Comparison of ENCODE assay signal across 26 cellular contexts in the genomic region with DNA sequence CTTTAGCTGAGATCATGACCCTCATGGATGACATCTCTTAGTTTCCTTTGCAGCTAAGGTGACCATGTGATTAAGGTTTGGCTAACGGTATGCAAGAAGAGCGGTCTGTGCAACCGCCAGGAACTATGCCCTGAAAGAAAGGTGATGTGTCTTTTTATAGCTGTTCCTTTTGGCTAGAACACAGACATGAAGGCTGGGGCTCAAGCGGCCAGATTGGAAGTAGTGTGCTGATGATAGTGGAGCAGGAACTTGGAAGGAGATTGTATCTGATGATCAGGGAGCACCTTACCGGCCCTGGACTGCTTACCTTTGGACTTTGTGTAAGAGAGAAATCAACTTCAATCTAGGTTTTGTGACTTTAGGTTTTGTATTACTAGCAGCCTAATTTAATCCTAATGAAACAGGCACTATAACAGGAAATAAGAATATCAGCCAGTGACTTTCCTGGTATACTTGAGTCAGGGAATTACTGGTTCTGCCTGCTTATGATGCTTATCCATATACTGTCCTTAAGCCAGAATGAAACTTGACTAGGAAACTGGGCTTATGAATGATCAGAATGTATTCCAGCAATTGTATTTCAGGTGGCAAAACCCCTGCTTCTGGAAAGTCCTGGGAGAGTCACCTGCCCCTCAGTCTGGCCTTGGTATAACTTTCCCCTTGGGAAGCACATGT.
"Had no signal": no experiment of that assay in that cellular context is flagged by ENCODE, and none has a peak within 500 bp of the region (broad histone marks: within the 10 kb centered on the region; RNA-seq: fewer than 3 reads in every experiment).

No MANE protein-coding gene starts in this region.

- ATAC-seq: activated naive CD8-positive, alpha-beta T cell treated with anti-CD3 and anti-CD28 coated beads, Interleukin-2, amount 50 U/mL, for 24 hours; activated T-cell treated with anti-CD3 and anti-CD28 coated beads, Interleukin-2, amount 50 U/mL, for 4 hours; body of pancreas; gastroesophageal sphincter; left lobe of liver; stimulated activated naive CD8-positive, alpha-beta T cell treated with anti-CD3 and anti-CD28 coated beads, Interleukin-15, Interleukin-2, amounts not matched to agents 100 U/mL and 50 U/mL, for 24 hours; upper lobe of right lung had no signal

- FAIRE-seq: colon, endothelial cell of umbilical vein, keratinocyte had no signal

- DNase-seq: activated CD4-positive, alpha-beta T cell treated with anti-CD3 and anti-CD28 coated beads, Interleukin-2, amount 50 U/mL, for 4 hours; activated CD8-positive, alpha-beta memory T cell treated with anti-CD3 and anti-CD28 coated beads, Interleukin-2, amount 50 U/mL, for 48 hours; activated effector memory CD4-positive, alpha-beta T cell treated with Interleukin-2 at 50 U/mL for 16 hours; activated naive CD4-positive, alpha-beta T cell treated with anti-CD3 and anti-CD28 coated beads, Interleukin-2, amount 10 ng/mL, durations not matched to agents 7 days and 5 days; activated naive CD8-positive, alpha-beta T cell treated with anti-CD3 and anti-CD28 coated beads, Interleukin-2, amount 50 U/mL, for 24 hours; activated T-cell treated with anti-CD3 and anti-CD28 coated beads, Interleukin-2, amount 50 U/mL, for 4 hours; anterior cingulate cortex; body of pancreas; effector memory CD4-positive, alpha-beta T cell; esophagus squamous epithelium; head of caudate nucleus; nucleus accumbens; stimulated activated CD4-positive, alpha-beta T cell treated with anti-CD3 and anti-CD28 coated beads, Interleukin-4, amount 100 ng/mL, for 24 hours; stimulated activated naive CD8-positive, alpha-beta T cell treated with anti-CD3 and anti-CD28 coated beads, Interleukin-15, Interleukin-2, amounts not matched to agents 100 U/mL and 50 U/mL, for 24 hours; T-helper 9 cell; thyroid gland; upper lobe of right lung had no signal

- H3K27me3 ChIP-seq: body of pancreas, cardiac muscle cell, esophagus squamous epithelium, gastroesophageal sphincter, thyroid gland, upper lobe of right lung had no signal

- H3K27ac ChIP-seq: body of pancreas, cardiac muscle cell, esophagus squamous epithelium, gastroesophageal sphincter, parathyroid adenoma, thyroid gland, upper lobe of right lung had no signal

- H3K27me3 Mint-ChIP-seq: activated naive CD4-positive, alpha-beta T cell treated with anti-CD3 and anti-CD28 coated beads, Interleukin-2, amount 10 ng/mL, durations not matched to agents 7 days and 5 days had no signal

- H3K4me3 ChIP-seq: body of pancreas, cardiac muscle cell, esophagus squamous epithelium, gastroesophageal sphincter, thyroid gland, upper lobe of right lung had no signal

- H3K9me3 Mint-ChIP-seq: activated naive CD4-positive, alpha-beta T cell treated with anti-CD3 and anti-CD28 coated beads, Interleukin-2, amount 10 ng/mL, durations not matched to agents 7 days and 5 days; activated naive CD8-positive, alpha-beta T cell treated with anti-CD3 and anti-CD28 coated beads, Interleukin-2, amount 50 U/mL, for 24 hours; activated T-cell treated with anti-CD3 and anti-CD28 coated beads, Interleukin-2, amount 50 U/mL, for 4 hours; nephron had no signal

- H3K4me1 ChIP-seq: body of pancreas, esophagus squamous epithelium, gastroesophageal sphincter, parathyroid adenoma, thyroid gland, upper lobe of right lung had no signal

- H3K4me1 Mint-ChIP-seq: activated naive CD4-positive, alpha-beta T cell treated with anti-CD3 and anti-CD28 coated beads, Interleukin-2, amount 10 ng/mL, durations not matched to agents 7 days and 5 days; activated naive CD8-positive, alpha-beta T cell treated with anti-CD3 and anti-CD28 coated beads, Interleukin-2, amount 50 U/mL, for 24 hours; mesothelial cell of epicardium; nephron had no signal

- H3K9me3 ChIP-seq: body of pancreas, esophagus squamous epithelium, gastroesophageal sphincter, thyroid gland, upper lobe of right lung had no signal

- H3K36me3 Mint-ChIP-seq: activated naive CD4-positive, alpha-beta T cell treated with anti-CD3 and anti-CD28 coated beads, Interleukin-2, amount 10 ng/mL, durations not matched to agents 7 days and 5 days; mesothelial cell of epicardium had no signal

- H3K36me3 ChIP-seq: cardiac muscle cell, esophagus squamous epithelium, gastroesophageal sphincter, thyroid gland, upper lobe of right lung had no signal

- H3K4me3 Mint-ChIP-seq: activated naive CD4-positive, alpha-beta T cell treated with anti-CD3 and anti-CD28 coated beads, Interleukin-2, amount 10 ng/mL, durations not matched to agents 7 days and 5 days; activated naive CD8-positive, alpha-beta T cell treated with anti-CD3 and anti-CD28 coated beads, Interleukin-2, amount 50 U/mL, for 24 hours; activated T-cell treated with anti-CD3 and anti-CD28 coated beads, Interleukin-2, amount 50 U/mL, for 4 hours; mesothelial cell of epicardium; nephron had no signal

- H3K27ac Mint-ChIP-seq: activated naive CD4-positive, alpha-beta T cell treated with anti-CD3 and anti-CD28 coated beads, Interleukin-2, amount 10 ng/mL, durations not matched to agents 7 days and 5 days; activated naive CD8-positive, alpha-beta T cell treated with anti-CD3 and anti-CD28 coated beads, Interleukin-2, amount 50 U/mL, for 24 hours; mesothelial cell of epicardium; nephron had no signal
